In the genomic region with DNA sequence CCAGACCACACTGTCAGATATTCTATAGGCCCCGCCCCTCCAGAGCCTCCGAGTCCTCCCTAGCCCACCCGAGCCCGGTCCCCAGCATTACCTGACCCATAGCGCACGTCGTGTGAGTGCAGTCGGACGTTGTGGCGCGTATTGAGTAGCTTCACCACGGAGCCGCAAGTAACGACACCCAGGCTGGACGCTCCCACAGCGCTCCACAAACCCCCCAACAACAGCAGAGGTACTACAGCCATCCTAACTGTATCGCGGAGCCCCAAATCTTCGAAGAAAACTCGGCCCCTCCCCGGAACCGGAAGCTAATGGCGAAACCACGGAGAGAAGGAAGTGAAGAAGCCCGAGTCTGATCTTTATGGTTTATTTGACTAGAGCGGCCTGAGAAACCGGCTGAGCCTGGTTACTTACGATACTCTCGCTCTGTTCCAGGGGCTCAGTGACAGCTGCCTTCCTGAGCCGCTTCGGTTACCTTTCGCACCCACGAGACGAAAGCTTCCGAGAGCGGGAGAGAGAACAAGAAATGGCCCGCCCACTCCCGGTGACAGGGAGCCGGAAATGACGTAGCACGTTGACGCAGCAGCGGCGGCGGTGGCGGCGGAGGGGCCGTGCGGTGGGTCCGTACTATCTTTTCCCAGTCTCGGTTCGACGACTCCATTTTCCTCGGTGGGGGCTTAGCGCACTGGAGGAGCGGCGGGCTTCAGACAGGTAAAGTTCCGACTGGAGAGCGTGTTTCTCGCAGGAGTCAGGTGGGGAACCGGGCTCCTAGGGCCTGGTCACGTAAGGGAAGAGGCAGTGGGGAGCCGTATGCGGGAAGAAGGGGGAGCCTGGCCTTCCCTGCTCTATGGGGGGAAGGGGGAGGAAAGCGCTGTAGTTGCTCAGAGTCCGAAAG, we compare ENCODE assay signal across 8 cellular contexts. TPM values are rescaled to one million over a fixed set of nuclear protein-coding genes. Genes with fewer than 3 reads are reported as not detected.
DNase-seq lines count a peak whose midpoint lies in the region; TF ChIP-seq lines count a peak whose summit lies in the region.

A gene with protein sequence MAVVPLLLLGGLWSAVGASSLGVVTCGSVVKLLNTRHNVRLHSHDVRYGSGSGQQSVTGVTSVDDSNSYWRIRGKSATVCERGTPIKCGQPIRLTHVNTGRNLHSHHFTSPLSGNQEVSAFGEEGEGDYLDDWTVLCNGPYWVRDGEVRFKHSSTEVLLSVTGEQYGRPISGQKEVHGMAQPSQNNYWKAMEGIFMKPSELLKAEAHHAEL (minus strand): TSS at position 272 of the 892 bp plus-strand sequence. CDS start 30 bp downstream, at position 242.
SUPT6H (plus strand) TSS at position 571 of the 892 bp plus-strand sequence. CDS start 11,197 bp downstream, outside the sequence.

- CTCF ChIA-PET in HEK293 (lab: Yijun Ruan, JAX): interaction anchor here (0.6 to 4.7 kb wide), 8 partner anchors 13 to 66 kb away, joined by 3 to 42 read pairs (median 6); partner anchors contain the start of gene BLTP2

- DNase-seq in GM04503 (ENCODE audit: low read depth): peak; percentile 57
- peak; percentile 86 for DNase-seq in MV-4-11 (lab: John Stamatoyannopoulos, UW)
- DNase-seq in SJSA1 (ENCODE audit: low read depth in 1 of 2, low spot score in 2 of 2): peak; percentile 88 to 95
- peak; percentile 83 to 90 (median 89) for DNase-seq in activated naive CD4-positive, alpha-beta T cell (lab: John Stamatoyannopoulos, UW)
- peak; percentile 86 for DNase-seq in foreskin melanocyte
- peak; percentile 33 to 97 (median 88) for DNase-seq in substantia nigra (lab: John Stamatoyannopoulos, UW)

- POLR2A ChIA-PET in HEK293 (lab: Yijun Ruan, JAX): interaction anchor here (0.8 to 3.2 kb wide), 16 partner anchors 8 to 290 kb away, joined by 3 to 56 read pairs (median 6); partner anchors contain the start of genes BLTP2, NEK8, PHF12 and PIGS

- peak within 1 kb of the TSS; percentile 78 for H3K4me3 ChIP-seq in HEK293 (ENCODE audit: low read depth, low read length)
- peak within 1 kb of the TSS; percentile 76 for H3K4me3 ChIP-seq in SJSA1
- H3K4me3 ChIP-seq in neutrophil (ENCODE audit: low read depth in 1 of 2, low read length in 1 of 2): peak within 1 kb of the TSS; percentile 78 to 91

- H3K27ac ChIP-seq in HEK293 (ENCODE audit: extremely low read depth, low read depth, low read length) (peak within 1 kb of the TSS; percentile 81), SJSA1 (peak within 1 kb of the TSS; percentile 87), neutrophil (peak within 1 kb of the TSS; percentile 98), substantia nigra (ENCODE audit: low read depth, low read length, poor library complexity, severe bottlenecking) (peak within 1 kb of the TSS; percentile 98)

- TF ChIP-seq CTCF in HEK293 (tag by site-specific recombination; IDR thresholded peaks at IDR 0.05) (peak; percentile 8; the same call in 1 of the 2 replicates), neutrophil (IDR thresholded peaks at IDR 0.05) (no peak)

- H3K9me3 ChIP-seq in HEK293 (ENCODE audit: control insufficient read depth, insufficient read depth, low read depth, low read length) (no peaks in the 10 kb centered on the region), SJSA1 (replicated peaks) (no peaks in the 10 kb centered on the region), neutrophil (no peaks in the 10 kb centered on the region)

- H3K4me1 ChIP-seq in HEK293 (ENCODE audit: control insufficient read depth, insufficient read depth, low read length) (peaks cover 7% of the 10 kb centered on the region), SJSA1 (replicated peaks) (peaks cover 17% of the 10 kb centered on the region), neutrophil (ENCODE audit: control insufficient read depth in 1 of 2, insufficient read depth in 1 of 2, low read depth in 1 of 2, low read length in 1 of 2) (peaks cover 25% of the 10 kb centered on the region in 2 experiments)

- H3K36me3 ChIP-seq in HEK293 (ENCODE audit: control insufficient read depth in 2 of 2, insufficient read depth in 1 of 2, low read length in 2 of 2) (peaks cover 38 to 59% of the 10 kb centered on the region in 2 experiments), SJSA1 (peaks cover 72% of the 10 kb centered on the region), neutrophil (peaks cover 37% of the 10 kb centered on the region)

- H3K27me3 ChIP-seq in SJSA1 (replicated peaks) (no peaks in the 10 kb centered on the region), neutrophil (no peaks in the 10 kb centered on the region)

TF ChIP-seq in HEK293, 187 proteins besides CTCF, POLR2A, EP300 and RAD21 (continues in another document):
- no peak for TF ChIP-seq ZNF112 (tag by site-specific recombination; IDR thresholded peaks at IDR 0.05)
- TF ChIP-seq, protein P1, sequence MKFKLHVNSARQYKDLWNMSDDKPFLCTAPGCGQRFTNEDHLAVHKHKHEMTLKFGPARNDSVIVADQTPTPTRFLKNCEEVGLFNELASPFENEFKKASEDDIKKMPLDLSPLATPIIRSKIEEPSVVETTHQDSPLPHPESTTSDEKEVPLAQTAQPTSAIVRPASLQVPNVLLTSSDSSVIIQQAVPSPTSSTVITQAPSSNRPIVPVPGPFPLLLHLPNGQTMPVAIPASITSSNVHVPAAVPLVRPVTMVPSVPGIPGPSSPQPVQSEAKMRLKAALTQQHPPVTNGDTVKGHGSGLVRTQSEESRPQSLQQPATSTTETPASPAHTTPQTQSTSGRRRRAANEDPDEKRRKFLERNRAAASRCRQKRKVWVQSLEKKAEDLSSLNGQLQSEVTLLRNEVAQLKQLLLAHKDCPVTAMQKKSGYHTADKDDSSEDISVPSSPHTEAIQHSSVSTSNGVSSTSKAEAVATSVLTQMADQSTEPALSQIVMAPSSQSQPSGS (tag by site-specific recombination; IDR thresholded peaks at IDR 0.05; ENCODE audit: low read depth): peak; percentile 91
- no peak for TF ChIP-seq ZNF530 (tag by site-specific recombination; IDR thresholded peaks at IDR 0.05; ENCODE audit: low read depth)
- TF ChIP-seq ZBTB17 (tag by site-specific recombination; IDR thresholded peaks at IDR 0.05): peak; percentile 94
- 0 out of 2 replicates have a peak, but pooled peaks have one; percentile 50 for TF ChIP-seq GLI4 (tag by site-specific recombination; IDR thresholded peaks at IDR 0.05)
- TF ChIP-seq ZSCAN16 (tag by site-specific recombination; IDR thresholded peaks at IDR 0.05): no peak
- no peak for TF ChIP-seq ZNF223 (tag by site-specific recombination; IDR thresholded peaks at IDR 0.05)
- peak; percentile 30; the same call in 1 of the 2 replicates for TF ChIP-seq ZNF391 (tag by site-specific recombination; IDR thresholded peaks at IDR 0.05; ENCODE audit: borderline replicate concordance, low read depth)
- TF ChIP-seq ZNF518A (tag by site-specific recombination; conservative IDR thresholded peaks at IDR 0.05; ENCODE audit: low read depth): peak; percentile 89
- TF ChIP-seq, protein P2, sequence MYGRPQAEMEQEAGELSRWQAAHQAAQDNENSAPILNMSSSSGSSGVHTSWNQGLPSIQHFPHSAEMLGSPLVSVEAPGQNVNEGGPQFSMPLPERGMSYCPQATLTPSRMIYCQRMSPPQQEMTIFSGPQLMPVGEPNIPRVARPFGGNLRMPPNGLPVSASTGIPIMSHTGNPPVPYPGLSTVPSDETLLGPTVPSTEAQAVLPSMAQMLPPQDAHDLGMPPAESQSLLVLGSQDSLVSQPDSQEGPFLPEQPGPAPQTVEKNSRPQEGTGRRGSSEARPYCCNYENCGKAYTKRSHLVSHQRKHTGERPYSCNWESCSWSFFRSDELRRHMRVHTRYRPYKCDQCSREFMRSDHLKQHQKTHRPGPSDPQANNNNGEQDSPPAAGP (tag by site-specific recombination; IDR thresholded peaks at IDR 0.05): peak; percentile 44

RNA-seq across cellular contexts. Expression of the first gene that starts in this region (rescaled TPM):
- total RNA-seq in SJSA1 (2014; rRNA removed; shearing (Covaris generic)): 59.8 and 125 TPM in 2 replicates

RNA-seq across cellular contexts. Expression of gene SUPT6H, which starts in this region (rescaled TPM):
- total RNA-seq in SJSA1 (2014; rRNA removed; shearing (Covaris generic)): 25.9 and 39.3 TPM in 2 replicates

Comparison
In these comparisons a context has a peak if more than half of its experiments do, and no peak if none do; other contexts are left out.
1. Peak in every context shown above with its lines: DNase-seq, H3K4me3 ChIP-seq and H3K27ac ChIP-seq.